1 cellular context compared by ENCODE assay signal in genomic region chr6:43454290-43455033, GRCh38.
TF ChIP-seq lines count a peak whose summit lies in the region.

No MANE protein-coding gene starts in this region.

TF ChIP-seq in HepG2, 621 proteins besides CTCF, POLR2A, EP300 and RAD21 (continued from another document and continues in another):
- TF ChIP-seq PRDM10 (CRISPR knock-in tag; IDR thresholded peaks at IDR 0.05; ENCODE audit: low read depth) (no peak), TAF1 (CRISPR knock-in tag; IDR thresholded peaks at IDR 0.05) (no peak), JARID2 (CRISPR knock-in tag; IDR thresholded peaks at IDR 0.05; ENCODE audit: insufficient replicate concordance) (peak; percentile 72), KDM1A (CRISPR knock-in tag; IDR thresholded peaks at IDR 0.05) (0 out of 2 replicates have a peak, but pooled peaks have one; percentile 35), GABPB1 (CRISPR knock-in tag; IDR thresholded peaks at IDR 0.05) (peak; percentile 68), ZFP62 (CRISPR knock-in tag; IDR thresholded peaks at IDR 0.05) (no peak), ZBED4 (CRISPR knock-in tag; IDR thresholded peaks at IDR 0.05; ENCODE audit: borderline replicate concordance) (peak; percentile 65; the same call in 1 of the 2 replicates), MXD1 (CRISPR knock-in tag; IDR thresholded peaks at IDR 0.05) (peak; percentile 87; the same call in 1 of the 2 replicates), PHF8 (CRISPR knock-in tag; IDR thresholded peaks at IDR 0.05) (no peak; the same call in 1 of the 2 replicates), AHDC1 (CRISPR knock-in tag; IDR thresholded peaks at IDR 0.05; ENCODE audit: borderline replicate concordance) (0 out of 2 replicates have a peak, but pooled peaks have one; percentile 13), BCL6 (CRISPR knock-in tag; IDR thresholded peaks at IDR 0.05) (peak; percentile 44; the same call in 1 of the 2 replicates), ZFP82 (CRISPR knock-in tag; IDR thresholded peaks at IDR 0.05; ENCODE audit: borderline replicate concordance) (0 out of 2 replicates have a peak, but pooled peaks have one; percentile 21), ZNF160 (CRISPR knock-in tag; IDR thresholded peaks at IDR 0.05) (peak; percentile 35; the same call in 1 of the 2 replicates), ARNTL (CRISPR knock-in tag; IDR thresholded peaks at IDR 0.05) (no peak), ZNF780A (CRISPR knock-in tag; IDR thresholded peaks at IDR 0.05) (peak; percentile 81; the same call in 1 of the 2 replicates), REPIN1 (CRISPR knock-in tag; IDR thresholded peaks at IDR 0.05; ENCODE audit: borderline replicate concordance, low read depth) (peak; percentile 93; the same call in 1 of the 2 replicates), ZNF17 (CRISPR knock-in tag; IDR thresholded peaks at IDR 0.05) (no peak), ZNF292 (CRISPR knock-in tag; IDR thresholded peaks at IDR 0.05; ENCODE audit: borderline replicate concordance, low read depth) (no peak), TARDBP (CRISPR knock-in tag; IDR thresholded peaks at IDR 0.05) (peak; percentile 63), ZNF777 (CRISPR knock-in tag; IDR thresholded peaks at IDR 0.05) (peak; percentile 85), MEIS2 (CRISPR knock-in tag; IDR thresholded peaks at IDR 0.05) (peak; percentile 2; the same call in 1 of the 2 replicates), ZNF569 (CRISPR knock-in tag; IDR thresholded peaks at IDR 0.05; ENCODE audit: borderline replicate concordance) (no peak), ELF3 (CRISPR knock-in tag; IDR thresholded peaks at IDR 0.05) (peak; percentile 51; the same call in 1 of the 2 replicates), ZNF558 (CRISPR knock-in tag; IDR thresholded peaks at IDR 0.05; ENCODE audit: borderline replicate concordance) (peak; percentile 72; the same call in 1 of the 2 replicates), KLF12 (CRISPR knock-in tag; IDR thresholded peaks at IDR 0.05; ENCODE audit: borderline replicate concordance) (no peak), ZSCAN29 (CRISPR knock-in tag; conservative IDR thresholded peaks at IDR 0.05) (0 out of 2 replicates have a peak, but pooled peaks have one; percentile 46), ZNF33B (CRISPR knock-in tag; IDR thresholded peaks at IDR 0.05) (0 out of 2 replicates have a peak, but pooled peaks have one; percentile 80), ZNF30 (CRISPR knock-in tag; IDR thresholded peaks at IDR 0.05) (0 out of 2 replicates have a peak, but pooled peaks have one; percentile 51), SP4 (CRISPR knock-in tag; IDR thresholded peaks at IDR 0.05) (no peak), CBX5 (CRISPR knock-in tag; IDR thresholded peaks at IDR 0.05; ENCODE audit: borderline replicate concordance) (peak; percentile 60; the same call in 1 of the 2 replicates), MXD4 (CRISPR knock-in tag; IDR thresholded peaks at IDR 0.05) (peak; percentile 90), ZNF362 (CRISPR knock-in tag; IDR thresholded peaks at IDR 0.05; ENCODE audit: borderline replicate concordance) (no peak; the same call in 1 of the 2 replicates), ZNF563 (CRISPR knock-in tag; IDR thresholded peaks at IDR 0.05) (peak; percentile 84; the same call in 1 of the 2 replicates), HNRNPUL1 (IDR thresholded peaks at IDR 0.05; ENCODE audit: low read depth, low read length) (no peak), ZBTB46 (CRISPR knock-in tag; IDR thresholded peaks at IDR 0.05; ENCODE audit: borderline replicate concordance) (no peak), HNF1A (IDR thresholded peaks at IDR 0.05; ENCODE audit: low read depth) (no peak), HNF1A (CRISPR knock-in tag; IDR thresholded peaks at IDR 0.05; ENCODE audit: borderline replicate concordance) (0 out of 2 replicates have a peak, but pooled peaks have one; percentile 14)
